In the genomic region with DNA sequence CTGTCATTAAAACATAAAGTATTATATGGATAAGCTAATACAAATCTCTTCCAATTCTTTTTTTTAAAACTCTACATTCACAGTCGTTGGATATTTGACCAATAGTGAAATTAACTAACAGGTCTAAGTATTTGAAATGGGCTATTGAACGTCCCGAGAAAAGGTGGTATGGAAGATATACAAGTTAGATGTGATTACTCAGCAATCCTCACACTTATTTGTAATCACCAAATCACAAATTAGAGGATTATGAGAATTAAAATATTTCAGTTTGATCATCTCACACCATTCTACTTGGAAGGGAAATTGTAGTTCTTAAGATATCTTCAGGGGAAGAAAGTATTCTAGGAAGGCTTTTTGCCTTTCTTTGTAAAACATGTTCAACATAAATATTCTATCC, we compare ENCODE assay signal across 26 cellular contexts.
"Had no signal": no experiment of that assay in that cellular context is flagged by ENCODE, and none has a peak within 500 bp of the region (broad histone marks: within the 10 kb centered on the region; RNA-seq: fewer than 3 reads in every experiment).

No MANE protein-coding gene starts in this region.

- H3K4me3 ChIP-seq: stomach, suprapubic skin, testis, thoracic aorta, thyroid gland, tibial artery, tibial nerve, transverse colon, upper lobe of left lung, upper lobe of right lung, uterus, vagina had no signal

- H3K4me1 ChIP-seq: stomach, suprapubic skin, testis, thyroid gland, transverse colon, upper lobe of left lung, upper lobe of right lung, uterus, vagina had no signal

- H3K36me3 ChIP-seq: stomach, suprapubic skin, thoracic aorta, thyroid gland, tibial artery, tibial nerve, transverse colon, upper lobe of left lung, upper lobe of right lung, uterus, vagina had no signal

- ATAC-seq: stimulated activated memory B cell treated with anti-CD40 and anti-IgM and Interleukin-4, amounts not matched to agents 10 μg/mL and 1 μg/mL and 100 μg/mL, for 72 hours; stimulated activated naive B cell treated with anti-CD40 and anti-IgM and Interleukin-4, amounts not matched to agents 10 μg/mL and 1 μg/mL and 100 μg/mL, for 72 hours; stimulated activated naive CD8-positive, alpha-beta T cell treated with anti-CD3 and anti-CD28 coated beads, Interleukin-15, amount 100 ng/mL, for 72 hours; stimulated activated naive CD8-positive, alpha-beta T cell treated with anti-CD3 and anti-CD28 coated beads, Interleukin-15, Interleukin-2, amounts not matched to agents 100 U/mL and 50 U/mL, for 24 hours; upper lobe of right lung had no signal

- FAIRE-seq: urothelium cell line had no signal

- H3K9me3 ChIP-seq: stomach, suprapubic skin, testis, thoracic aorta, thyroid gland, tibial artery, tibial nerve, transverse colon, upper lobe of left lung, upper lobe of right lung, uterus, vagina had no signal

- H3K27me3 ChIP-seq: suprapubic skin, testis, thyroid gland, tibial artery, tibial nerve, upper lobe of left lung, uterus, vagina had no signal

- H3K27ac ChIP-seq: stomach, suprapubic skin, testis, thoracic aorta, thyroid gland, tibial artery, tibial nerve, transverse colon, upper lobe of left lung, upper lobe of right lung, uterus, vagina had no signal

- DNase-seq: stimulated activated CD4-positive, alpha-beta T cell treated with anti-CD3 and anti-CD28 coated beads, Interleukin-2, amount 100 ng/mL, for 48 hours; stimulated activated CD4-positive, alpha-beta T cell treated with anti-CD3 and anti-CD28 coated beads, Interleukin-4, amount 100 ng/mL, for 1 hour; stimulated activated CD4-positive, alpha-beta T cell treated with anti-CD3 and anti-CD28 coated beads, Interleukin-4, amount 100 ng/mL, for 24 hours; stimulated activated CD4-positive, alpha-beta T cell treated with anti-CD3 and anti-CD28 coated beads, Interleukin-4, amount 100 ng/mL, for 4 hours; stimulated activated CD8-positive, alpha-beta memory T cell treated with anti-CD3 and anti-CD28 coated beads, Interleukin-4, amount 100 ng/mL, for 48 hours; stimulated activated naive B cell treated with anti-CD40 and anti-IgM and Interleukin-4, amounts not matched to agents 10 μg/mL and 1 μg/mL and 100 μg/mL, for 72 hours; stimulated activated naive CD4-positive, alpha-beta T cell; stimulated activated naive CD4-positive, alpha-beta T cell treated with Interleukin-2 at 50 U/mL for 16 hours; stimulated activated naive CD8-positive, alpha-beta T cell treated with anti-CD3 and anti-CD28 coated beads, Interleukin-15, amount 100 ng/mL, for 72 hours; stimulated activated naive CD8-positive, alpha-beta T cell treated with anti-CD3 and anti-CD28 coated beads, Interleukin-15, Interleukin-2, amounts not matched to agents 100 U/mL and 50 U/mL, for 24 hours; stomach; substantia nigra; testis; thyroid gland; tibial artery; transverse colon; trophoblast cell; upper lobe of left lung; upper lobe of right lung; uterus had no signal
